16 cellular contexts compared by ENCODE assay signal in genomic region chr12:105289114-105289904, GRCh38.
A peak's percentile ranks its signal among the peaks of the same experiment; 100 is the strongest.
DNase-seq lines count a peak whose midpoint lies in the region; ATAC-seq, FAIRE-seq and TF ChIP-seq lines count a peak whose summit lies in the region.
"Had no signal": no experiment of that assay in that cellular context is flagged by ENCODE, and none has a peak within 500 bp of the region (broad histone marks: within the 10 kb centered on the region; RNA-seq: fewer than 3 reads in every experiment).

No MANE protein-coding gene starts in this region.

- peak; percentile 31 for FAIRE-seq in GM19239 (lab: Jason Lieb, UNC)
- FAIRE-seq: frontal cortex, kidney had no signal

- H3K36me3 ChIP-seq in RWPE2 (ENCODE audit: low read depth), result no peaks in the 10 kb centered on the region

- DNase-seq in AG08395 (ENCODE audit: low spot score) (peak; percentile 39), GM19239 (ENCODE audit: insufficient read length, low spot score) (no peak), RWPE2 (ENCODE audit: low spot score) (no peak), foreskin fibroblast (peak; percentile 58 to 63)
- DNase-seq in activated CD4-positive, alpha-beta T cell treated with anti-CD3 and anti-CD28 coated beads, Interleukin-2, amount 50 U/mL, for 48 hours, result no peak
- DNase-seq in activated CD4-positive, alpha-beta T cell treated with anti-CD3 and anti-CD28 coated beads for 4 hours, result no peak
- DNase-seq: activated T-cell treated with anti-CD3 and anti-CD28 coated beads, Interleukin-2, amount 50 U/mL, for 48 hours; anterior cingulate cortex; dorsolateral prefrontal cortex; kidney; NCI-H1105; trophoblast cell had no signal

- TF ChIP-seq CTCF in RWPE2 (IDR thresholded peaks at IDR 0.05; ENCODE audit: poor library complexity, severe bottlenecking) (no peak), foreskin fibroblast (IDR thresholded peaks at IDR 0.05; ENCODE audit: low read depth, low read length) (no peak)

- ATAC-seq in RWPE2 (ENCODE audit: low read depth), result peak; percentile 46; the same call in 2 of the 3 replicates
- no peak for ATAC-seq in HG03571 (IDR thresholded peaks at IDR 0.05; ENCODE audit: unreplicated experiment)
- no peak for ATAC-seq in GM21576 (IDR thresholded peaks at IDR 0.05; ENCODE audit: unreplicated experiment)
- ATAC-seq: Panc1 had no signal

- no peaks in the 10 kb centered on the region for H3K27me3 ChIP-seq in RWPE2 (ENCODE audit: insufficient read depth, poor library complexity, severe bottlenecking)

- H3K9me3 ChIP-seq in RWPE2 (ENCODE audit: severe bottlenecking), result peaks cover 3% of the 10 kb centered on the region

- H3K4me1 ChIP-seq in RWPE2 (ENCODE audit: insufficient read depth, poor library complexity, severe bottlenecking), result no peaks in the 10 kb centered on the region

- H3K4me3 ChIP-seq in RWPE2 (ENCODE audit: severe bottlenecking) (no peak overlapping the region), foreskin fibroblast (ENCODE audit: low read depth in 1 of 2, low read length in 2 of 2) (no peak overlapping the region)
- H3K4me3 ChIP-seq: dorsolateral prefrontal cortex had no signal

- no peak overlapping the region for H3K27ac ChIP-seq in RWPE2 (ENCODE audit: poor library complexity, severe bottlenecking)
- H3K27ac ChIP-seq: dorsolateral prefrontal cortex had no signal

Comparison
In these comparisons a context has a peak if more than half of its experiments do, and no peak if none do; other contexts are left out.
1. DNase-seq: peak in AG08395 (single experiment) and foreskin fibroblast (2 of 2); none in GM19239 (single experiment), RWPE2 (single experiment), activated CD4-positive, alpha-beta T cell treated with anti-CD3 and anti-CD28 coated beads, Interleukin-2, amount 50 U/mL, for 48 hours (0 of 2) and activated CD4-positive, alpha-beta T cell treated with anti-CD3 and anti-CD28 coated beads for 4 hours (0 of 2).